ENCODE assay signal across 1 cellular context in the genomic region with DNA sequence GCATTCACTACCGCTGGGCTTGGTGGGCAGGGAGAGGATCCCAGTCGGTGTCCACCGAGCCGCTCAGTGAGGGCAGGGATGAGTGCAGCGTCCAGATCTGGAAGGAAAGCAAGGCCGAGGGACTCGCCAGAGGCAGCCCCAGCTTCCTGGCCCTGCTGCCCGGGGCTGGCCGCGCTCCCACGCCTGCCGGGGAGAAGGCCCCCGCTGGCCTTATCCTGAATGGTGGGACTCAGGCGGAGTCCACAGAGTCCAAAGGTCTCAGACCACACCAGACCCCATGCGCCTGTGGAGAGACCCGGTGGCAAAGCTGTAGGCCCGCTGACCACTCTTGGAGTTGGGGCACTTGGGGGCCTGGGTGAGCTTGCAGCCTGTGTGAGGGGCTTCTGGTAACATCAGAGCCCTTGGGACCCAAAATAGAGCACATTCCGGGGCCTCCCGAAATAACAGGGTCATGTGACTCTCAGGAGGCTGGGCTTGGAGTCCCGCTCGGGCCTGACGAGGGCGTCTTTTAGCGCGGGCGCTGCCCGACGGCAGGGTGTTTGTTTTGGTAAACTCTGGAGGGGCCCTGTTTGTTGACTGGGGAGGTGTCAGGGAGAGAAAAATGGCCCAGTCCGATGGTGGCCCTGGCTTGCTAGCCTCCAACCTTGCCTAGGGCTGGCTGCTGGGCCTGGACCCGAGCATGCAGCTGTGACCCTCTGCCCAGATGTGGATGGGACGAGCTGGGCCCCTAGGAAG.
TF ChIP-seq lines count a peak whose summit lies in the region.

No MANE protein-coding gene starts in this region.

TF ChIP-seq in liver, 16 proteins besides CTCF, POLR2A, EP300 and RAD21 (continued from another document):
- peak; percentile 67 for TF ChIP-seq REST (IDR thresholded peaks at IDR 0.05)
- no peak for TF ChIP-seq GABPA (IDR thresholded peaks at IDR 0.05 in 1 of 2, conservative IDR thresholded peaks at IDR 0.05 in 1 of 2)
- no peak for TF ChIP-seq JUND (IDR thresholded peaks at IDR 0.05)
- no peak for TF ChIP-seq NR2F2 (IDR thresholded peaks at IDR 0.05)
- no peak for TF ChIP-seq TAF1 (conservative IDR thresholded peaks at IDR 0.05)
- TF ChIP-seq YY1 (IDR thresholded peaks at IDR 0.05), result peak; percentile 41
TF ChIP-seq in liver: peak in this region for 5.
